ENCODE assay signal across 8 cellular contexts in genomic region chr9:111525056-111525977, GRCh38. TPM values are rescaled to one million over a fixed set of nuclear protein-coding genes. Genes with fewer than 3 reads are reported as not detected.
DNase-seq lines count a peak whose midpoint lies in the region; ATAC-seq and TF ChIP-seq lines count a peak whose summit lies in the region.

Gene ZNF483 (plus strand): TSS chr9:111525179. CDS start chr9:111527396, 2,217 bp downstream.

- H3K79me2 ChIP-seq in OCI-LY1 (ENCODE audit: insufficient read depth, low read length), result no peaks in the 10 kb centered on the region

- no peaks in the 10 kb centered on the region for H4K20me1 ChIP-seq in OCI-LY1 (ENCODE audit: insufficient read depth, low read length)

- H3K4me1 ChIP-seq in OCI-LY1 (ENCODE audit: insufficient read depth, low read length, severe bottlenecking) (peaks cover 7% of the 10 kb centered on the region), esophagus squamous epithelium (peaks cover 6 to 23% (median 13%) of the 10 kb centered on the region in 3 donors), mucosa of rectum (ENCODE audit: control insufficient read depth in 2 of 2, insufficient read depth in 2 of 2, low read length in 2 of 2) (peaks cover 8 to 9% of the 10 kb centered on the region in 2 donors)

- in situ Hi-C loops in Caki2 (cut with HindIII; ENCODE audit: low pct_unique_long_range_greater_than_20kb, low sequenced_read_pairs), result no loop called here

- TF ChIP-seq CTCF in OCI-LY1 (IDR thresholded peaks at IDR 0.05; ENCODE audit: low read length) (no peak), esophagus squamous epithelium (IDR thresholded peaks at IDR 0.05) (no peak)

- peak within 1 kb of the TSS; percentile 61 for H3K4me2 ChIP-seq in OCI-LY1 (ENCODE audit: low read length)

- H3K9me2 ChIP-seq in OCI-LY1 (ENCODE audit: low read depth, low read length), result no peaks in the 10 kb centered on the region

- H3K9ac ChIP-seq in OCI-LY1 (ENCODE audit: low read length) (peak within 1 kb of the TSS; percentile 56), mucosa of rectum (ENCODE audit: low read depth in 1 of 2, low read length in 2 of 2) (peak within 1 kb of the TSS; percentile 52 to 70)

- TF ChIP-seq POLR2A in esophagus squamous epithelium (IDR thresholded peaks at IDR 0.05), result peak in 1 of 4 donors; percentile 7

- peak; percentile 67 for DNase-seq in Caki2 (ENCODE audit: low read depth)
- DNase-seq in activated T-helper 1 cell treated with anti-CD3 and anti-CD28 coated beads, Interleukin-2, amount 50 U/mL, for 16 hours (ENCODE audit: low read depth in 1 of 2, low spot score in 1 of 2), result peak; percentile 41 to 49
- DNase-seq in esophagus squamous epithelium (lab: John Stamatoyannopoulos, UW), result no peak
- peak; percentile 44 to 55 for DNase-seq in stimulated activated CD8-positive, alpha-beta memory T cell treated with anti-CD3 and anti-CD28 coated beads, Interleukin-15, amount 100 ng/mL, for 48 hours (ENCODE audit: low read depth in 2 of 2)
- DNase-seq in HT-29 (ENCODE audit: low spot score), result no peak

- peaks cover 8% of the 10 kb centered on the region; the same call in 1 of the 2 replicates for H3K36me3 ChIP-seq in OCI-LY1 (ENCODE audit: insufficient read depth, low read length)
- no peaks in the 10 kb centered on the region for H3K36me3 ChIP-seq in esophagus squamous epithelium
- H3K36me3 ChIP-seq in mucosa of rectum (ENCODE audit: control insufficient read depth in 2 of 2, insufficient read depth in 2 of 2, low read length in 2 of 2), result no peaks in the 10 kb centered on the region

- peak within 1 kb of the TSS; percentile 65; the same call in 1 of the 2 replicates for H2AFZ ChIP-seq in OCI-LY1 (ENCODE audit: low read length)

- 1 to 11% methylated on average over 38 to 39 of the region's 66 CpGs for WGBS in esophagus squamous epithelium, 2 donors

- peak within 1 kb of the TSS; percentile 68 for H3K4me3 ChIP-seq in OCI-LY1 (ENCODE audit: low read depth, low read length, poor library complexity, severe bottlenecking)
- H3K4me3 ChIP-seq in esophagus squamous epithelium, result peak within 1 kb of the TSS; percentile 40 to 90 (median 70)
- peak within 1 kb of the TSS; percentile 57 to 87 for H3K4me3 ChIP-seq in mucosa of rectum (ENCODE audit: low read length in 2 of 2)

- peak; percentile 53 for ATAC-seq in HG03103 (IDR thresholded peaks at IDR 0.05; ENCODE audit: low read depth, unreplicated experiment)

- H3K27ac ChIP-seq in OCI-LY1 (ENCODE audit: low read depth, low read length, poor library complexity, severe bottlenecking) (no peak within 1 kb of the TSS), esophagus squamous epithelium (peak within 1 kb of the TSS; percentile 8 to 40 (median 36)), mucosa of rectum (ENCODE audit: low read depth in 2 of 2, low read length in 2 of 2) (peak within 1 kb of the TSS in 1 of 2 donors; percentile 23)

- no peaks in the 10 kb centered on the region for H3F3A ChIP-seq in OCI-LY1 (ENCODE audit: insufficient read depth, low read length)

- H3K9me3 ChIP-seq in OCI-LY1 (ENCODE audit: low read length), result no peaks in the 10 kb centered on the region
- H3K9me3 ChIP-seq in esophagus squamous epithelium, result no peaks in the 10 kb centered on the region
- H3K9me3 ChIP-seq in mucosa of rectum (ENCODE audit: control insufficient read depth in 2 of 2, low read length in 2 of 2), result no peaks in the 10 kb centered on the region

- no peaks in the 10 kb centered on the region for H3K27me3 ChIP-seq in OCI-LY1 (ENCODE audit: insufficient read depth, low read length)
- H3K27me3 ChIP-seq in esophagus squamous epithelium, result peaks cover 0 to 32% (median 0%) of the 10 kb centered on the region in 4 donors
- peaks cover 7 to 10% of the 10 kb centered on the region in 2 donors for H3K27me3 ChIP-seq in mucosa of rectum (ENCODE audit: control insufficient read depth in 2 of 2, insufficient read depth in 2 of 2, low read length in 2 of 2)

- intact Hi-C loops in esophagus squamous epithelium (cut with DNase I), result no loop called here

RNA-seq across cellular contexts. Expression of gene ZNF483, which starts in this region (rescaled TPM):
- 0.96 and 3.1 TPM in 2 replicates for total RNA-seq in Caki2 (2014; rRNA removed; shearing (Covaris generic); ENCODE audit: low replicate concordance)
- total RNA-seq in esophagus squamous epithelium, result 1 to 10 TPM in 2 of 4 donors, under 1 TPM in 2; 0.23 to 6.5 (median 1.00) TPM
- not detected in 2 replicates for total RNA-seq in HT-29 (2014; rRNA removed; shearing (Covaris generic))

Comparison
In these comparisons a context has a peak if more than half of its experiments do, and no peak if none do; other contexts are left out.
1. DNase-seq: peak in Caki2 (single experiment), activated T-helper 1 cell treated with anti-CD3 and anti-CD28 coated beads, Interleukin-2, amount 50 U/mL, for 16 hours (2 of 2) and stimulated activated CD8-positive, alpha-beta memory T cell treated with anti-CD3 and anti-CD28 coated beads, Interleukin-15, amount 100 ng/mL, for 48 hours (2 of 2); none in esophagus squamous epithelium (single experiment) and HT-29 (single experiment).
2. Peak in every context shown above with its lines, with median percentiles within 50 percentile points of each other: H3K4me3 ChIP-seq.